18 cellular contexts compared by ENCODE assay signal in the genomic region with DNA sequence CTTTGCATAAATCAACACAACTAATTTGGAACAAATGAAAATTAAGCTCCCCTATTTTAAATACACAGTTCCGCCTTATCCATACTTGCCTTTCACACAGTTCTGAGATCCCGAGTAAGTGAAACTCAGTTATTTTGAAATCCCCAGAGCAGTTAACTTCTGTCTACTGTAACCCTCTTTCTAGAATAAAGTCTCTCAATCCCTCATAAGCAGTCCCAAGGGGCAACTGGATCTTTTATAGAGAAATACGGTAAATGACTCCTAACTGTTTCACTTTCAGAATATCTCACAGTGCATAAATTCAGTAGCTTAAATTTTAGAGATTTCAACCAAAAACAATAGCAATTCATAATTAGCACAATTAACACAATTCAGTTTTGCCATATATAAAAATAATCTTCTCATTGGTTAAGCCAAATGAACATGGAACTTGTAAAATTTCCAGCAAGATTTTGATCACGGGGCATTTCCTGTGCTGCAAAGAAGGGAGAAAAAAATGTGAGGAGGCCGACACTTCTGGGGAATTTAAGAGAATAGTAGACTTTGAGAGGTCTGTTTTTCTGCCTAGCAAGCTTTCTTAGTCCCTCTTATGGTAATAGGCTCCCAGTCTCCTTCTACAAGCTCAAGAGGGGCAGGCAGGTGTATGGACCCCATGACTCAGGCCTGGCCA.
"Had no signal": no experiment of that assay in that cellular context is flagged by ENCODE, and none has a peak within 500 bp of the region (broad histone marks: within the 10 kb centered on the region; RNA-seq: fewer than 3 reads in every experiment).

No MANE protein-coding gene starts in this region.

- ATAC-seq: activated CD4-positive, CD25-positive, alpha-beta regulatory T cell treated with anti-CD3 and anti-CD28 coated beads, Interleukin-2, amount 50 U/mL, for 24 hours; activated CD8-positive, alpha-beta T cell treated with anti-CD3 and anti-CD28 coated beads, Interleukin-2, amount 10 ng/mL, durations not matched to agents 7 days and 5 days; left lung; naive thymus-derived CD4-positive, alpha-beta T cell; stimulated activated naive CD8-positive, alpha-beta T cell treated with anti-CD3 and anti-CD28 coated beads, Interleukin-15, amount 100 ng/mL, for 72 hours had no signal

- H3K4me3 ChIP-seq: ascending aorta, left lung, lung, suprapubic skin, tibial nerve had no signal

- H3K4me1 ChIP-seq: ascending aorta, left lung, suprapubic skin had no signal

- H3K27me3 ChIP-seq: ascending aorta, brain microvascular endothelial cell, left lung, suprapubic skin, tibial nerve had no signal

- H3K36me3 ChIP-seq: ascending aorta, brain microvascular endothelial cell, left lung, suprapubic skin, tibial nerve had no signal

- H3K9me3 ChIP-seq: ascending aorta, left lung, suprapubic skin, tibial nerve had no signal

- DNase-seq: activated CD4-positive, alpha-beta T cell treated with anti-CD3 and anti-CD28 coated beads, Interleukin-2, amount 10 ng/mL, durations not matched to agents 7 days and 5 days; activated CD8-positive, alpha-beta T cell treated with anti-CD3 and anti-CD28 coated beads, Interleukin-2, amount 10 ng/mL, durations not matched to agents 7 days and 5 days; activated gamma-delta T cell; brain microvascular endothelial cell; caudate nucleus; effector memory CD4-positive, alpha-beta T cell; hippocampal formation; kidney glomerular epithelial cell; left lung; naive thymus-derived CD4-positive, alpha-beta T cell; stimulated activated CD4-positive, alpha-beta T cell treated with anti-CD3 and anti-CD28 coated beads, Interleukin-4, amount 100 ng/mL, for 4 hours; stimulated activated naive CD8-positive, alpha-beta T cell treated with anti-CD3 and anti-CD28 coated beads, Interleukin-15, amount 100 ng/mL, for 72 hours had no signal

- H3K27ac ChIP-seq: ascending aorta, brain microvascular endothelial cell, left lung, suprapubic skin, VCaP had no signal
